ENCODE assay signal across 8 cellular contexts in the genomic region with DNA sequence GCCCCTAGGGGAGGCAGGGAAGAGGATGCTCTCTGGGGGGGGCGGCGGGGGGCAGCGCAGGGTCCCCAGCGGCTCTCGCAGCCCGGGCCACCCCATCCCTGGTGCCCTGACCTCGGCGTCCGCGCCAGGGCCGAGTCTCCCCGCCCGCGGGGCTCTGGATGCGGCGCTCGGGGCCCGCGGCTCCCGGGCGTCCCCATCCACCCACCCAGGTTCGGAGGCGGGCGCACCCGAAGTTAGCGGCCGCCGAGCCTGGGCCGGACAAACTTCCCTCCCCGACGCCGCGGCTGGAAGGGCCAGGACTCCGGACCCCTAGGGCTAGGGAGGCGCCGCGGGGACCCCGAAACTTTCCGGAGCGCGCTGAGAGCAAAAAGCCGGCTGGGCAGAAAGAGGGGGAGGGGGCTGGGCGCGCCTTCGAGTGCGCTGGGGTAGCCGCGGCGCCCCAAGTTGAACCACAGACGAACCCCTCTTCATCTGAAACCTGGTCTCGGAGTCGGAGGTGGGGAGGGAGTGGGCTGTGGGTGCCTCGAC. TPM values are rescaled to one million over a fixed set of nuclear protein-coding genes. Genes with fewer than 3 reads are reported as not detected.
DNase-seq lines count a peak whose midpoint lies in the region; ATAC-seq and TF ChIP-seq lines count a peak whose summit lies in the region.
"Had no signal": no experiment of that assay in that cellular context is flagged by ENCODE, and none has a peak within 500 bp of the region (broad histone marks: within the 10 kb centered on the region; RNA-seq: fewer than 3 reads in every experiment).

No MANE protein-coding gene starts in this region.

- no peak overlapping the region for H3K4me3 Mint-ChIP-seq in GM23338
- H3K4me3 Mint-ChIP-seq in activated CD8-positive, alpha-beta memory T cell treated with anti-CD3 and anti-CD28 coated beads, Interleukin-2, amount 10 ng/mL, durations not matched to agents 7 days and 5 days, result no peak overlapping the region

- no peaks in the 10 kb centered on the region for H3K79me2 ChIP-seq in GM23338 (replicated peaks; ENCODE audit: insufficient read depth)

- ATAC-seq in GM23338, result no peak
- no peak for ATAC-seq in activated CD8-positive, alpha-beta memory T cell treated with anti-CD3 and anti-CD28 coated beads, Interleukin-2, amount 10 ng/mL, durations not matched to agents 7 days and 5 days

- peak overlapping the region; percentile 74; the same call in 1 of the 2 replicates for H2AFZ ChIP-seq in GM23338

- no peak overlapping the region for H3K27ac Mint-ChIP-seq in GM23338
- H3K27ac Mint-ChIP-seq in activated CD8-positive, alpha-beta memory T cell treated with anti-CD3 and anti-CD28 coated beads, Interleukin-2, amount 10 ng/mL, durations not matched to agents 7 days and 5 days, result no peak overlapping the region

- TF ChIP-seq CTCF in GM23338 (conservative IDR thresholded peaks at IDR 0.05; ENCODE audit: low read depth in 2 of 2), result no peak

- H3K27me3 ChIP-seq in GM23338 (ENCODE audit: insufficient read depth), result peaks cover 87% of the 10 kb centered on the region
- H3K27me3 ChIP-seq in iPS-20b (ENCODE audit: insufficient read depth, low read length), result peaks cover 90% of the 10 kb centered on the region
- peaks cover 18 to 53% (median 42%) of the 10 kb centered on the region in 5 donors for H3K27me3 ChIP-seq in subcutaneous abdominal adipose tissue (ENCODE audit: control insufficient read depth in 5 of 5, insufficient read depth in 4 of 5, low read length in 5 of 5)

- H3K27ac ChIP-seq in GM23338 (ENCODE audit: low read depth), result no peak overlapping the region
- no peak overlapping the region for H3K27ac ChIP-seq in iPS-20b (ENCODE audit: low read length)
- H3K27ac ChIP-seq in subcutaneous abdominal adipose tissue (ENCODE audit: low read depth, low read length), result no peak overlapping the region

- no peak overlapping the region for H3K9ac ChIP-seq in iPS-20b (ENCODE audit: low read depth, low read length)
- H3K9ac ChIP-seq in subcutaneous abdominal adipose tissue (ENCODE audit: low read length in 5 of 5), result no peak overlapping the region

- H3K36me3 Mint-ChIP-seq in GM23338 (ENCODE audit: low read depth), result no peaks in the 10 kb centered on the region
- H3K36me3 Mint-ChIP-seq in activated CD8-positive, alpha-beta memory T cell treated with anti-CD3 and anti-CD28 coated beads, Interleukin-2, amount 10 ng/mL, durations not matched to agents 7 days and 5 days, result no peaks in the 10 kb centered on the region

- peak overlapping the region; percentile 81 for H3K4me2 ChIP-seq in GM23338

- H3K27me3 Mint-ChIP-seq in GM23338 (ENCODE audit: insufficient read depth, low read depth, poor library complexity), result peaks cover 54% of the 10 kb centered on the region
- H3K27me3 Mint-ChIP-seq in activated CD8-positive, alpha-beta memory T cell treated with anti-CD3 and anti-CD28 coated beads, Interleukin-2, amount 10 ng/mL, durations not matched to agents 7 days and 5 days, result peaks cover 50% of the 10 kb centered on the region

- DNase-seq in GM23338 (ENCODE audit: low spot score) (peak; percentile 47), NCI-H82 (lab: John Stamatoyannopoulos, UW) (no peak), NCI-H2107 treated with DMSO at 0.1 percent for 48 hours (lab: John Stamatoyannopoulos, UW; ENCODE audit: unreplicated experiment) (no peak), NCI-H187 (lab: John Stamatoyannopoulos, UW) (no peak)
- DNase-seq in activated CD8-positive, alpha-beta memory T cell treated with anti-CD3 and anti-CD28 coated beads, Interleukin-2, amount 10 ng/mL, durations not matched to agents 7 days and 5 days, result peak; percentile 29
- DNase-seq: NCI-H2227 treated with DMSO at 0.1 percent for 48 hours had no signal

- H4K20me1 ChIP-seq in GM23338 (replicated peaks; ENCODE audit: insufficient read depth), result no peaks in the 10 kb centered on the region

- CTCF ChIA-PET in activated CD8-positive, alpha-beta memory T cell treated with anti-CD3 and anti-CD28 coated beads, Interleukin-2, amount 10 ng/mL, durations not matched to agents 7 days and 5 days (lab: Charles Lee), result no interaction called here

- H3K9me3 Mint-ChIP-seq in GM23338, result peaks cover 4% of the 10 kb centered on the region; the same call in 1 of the 3 replicates
- H3K9me3 Mint-ChIP-seq in activated CD8-positive, alpha-beta memory T cell treated with anti-CD3 and anti-CD28 coated beads, Interleukin-2, amount 10 ng/mL, durations not matched to agents 7 days and 5 days (ENCODE audit: low read depth), result no peaks in the 10 kb centered on the region

- H3K4me3 ChIP-seq in GM23338 (peak overlapping the region; percentile 65), iPS-20b (ENCODE audit: low read length) (peak overlapping the region; percentile 53; the same call in 1 of the 2 replicates), subcutaneous abdominal adipose tissue (ENCODE audit: low read depth in 1 of 5, low read length in 5 of 5) (peak overlapping the region in 4 of 5 donors; percentile 17 to 60 (median 49))

- no peaks in the 10 kb centered on the region for H3K9me2 ChIP-seq in GM23338 (ENCODE audit: insufficient read depth)

- no peaks in the 10 kb centered on the region for H3K9me3 ChIP-seq in iPS-20b (ENCODE audit: insufficient read depth, low read depth, low read length)
- peaks cover 0 to 3% (median 0%) of the 10 kb centered on the region in 5 donors for H3K9me3 ChIP-seq in subcutaneous abdominal adipose tissue (ENCODE audit: control insufficient read depth in 5 of 5, low read length in 5 of 5)

- peaks cover 19% of the 10 kb centered on the region; the same call in 1 of the 2 replicates for H3K4me1 ChIP-seq in GM23338 (ENCODE audit: insufficient read depth)
- peaks cover 4% of the 10 kb centered on the region; the same call in 1 of the 2 replicates for H3K4me1 ChIP-seq in iPS-20b (ENCODE audit: insufficient read depth, low read length)
- peaks cover 0 to 32% (median 22%) of the 10 kb centered on the region in 5 donors for H3K4me1 ChIP-seq in subcutaneous abdominal adipose tissue (ENCODE audit: control insufficient read depth in 5 of 5, insufficient read depth in 5 of 5, low read length in 5 of 5)

- no peaks in the 10 kb centered on the region for H3F3A ChIP-seq in GM23338 (replicated peaks; ENCODE audit: low read depth)

- H3K36me3 ChIP-seq in GM23338 (ENCODE audit: insufficient read depth) (no peaks in the 10 kb centered on the region), iPS-20b (ENCODE audit: insufficient read depth, low read depth, low read length) (no peaks in the 10 kb centered on the region), subcutaneous abdominal adipose tissue (ENCODE audit: control insufficient read depth in 5 of 5, insufficient read depth in 5 of 5, low read length in 5 of 5) (no peaks in the 10 kb centered on the region)

- peaks cover 7% of the 10 kb centered on the region for H3K4me1 Mint-ChIP-seq in GM23338
- peaks cover 2% of the 10 kb centered on the region for H3K4me1 Mint-ChIP-seq in activated CD8-positive, alpha-beta memory T cell treated with anti-CD3 and anti-CD28 coated beads, Interleukin-2, amount 10 ng/mL, durations not matched to agents 7 days and 5 days

TF ChIP-seq in GM23338, 12 proteins besides CTCF, POLR2A, EP300 and RAD21 (continues in another document):
- TF ChIP-seq CREB1 (CRISPR knock-in tag; IDR thresholded peaks at IDR 0.05; ENCODE audit: low read depth), result no peak
- peak; percentile 13 for TF ChIP-seq EZH2phosphoT487 (IDR thresholded peaks at IDR 0.05; ENCODE audit: unreplicated experiment)
- TF ChIP-seq, protein P1, sequence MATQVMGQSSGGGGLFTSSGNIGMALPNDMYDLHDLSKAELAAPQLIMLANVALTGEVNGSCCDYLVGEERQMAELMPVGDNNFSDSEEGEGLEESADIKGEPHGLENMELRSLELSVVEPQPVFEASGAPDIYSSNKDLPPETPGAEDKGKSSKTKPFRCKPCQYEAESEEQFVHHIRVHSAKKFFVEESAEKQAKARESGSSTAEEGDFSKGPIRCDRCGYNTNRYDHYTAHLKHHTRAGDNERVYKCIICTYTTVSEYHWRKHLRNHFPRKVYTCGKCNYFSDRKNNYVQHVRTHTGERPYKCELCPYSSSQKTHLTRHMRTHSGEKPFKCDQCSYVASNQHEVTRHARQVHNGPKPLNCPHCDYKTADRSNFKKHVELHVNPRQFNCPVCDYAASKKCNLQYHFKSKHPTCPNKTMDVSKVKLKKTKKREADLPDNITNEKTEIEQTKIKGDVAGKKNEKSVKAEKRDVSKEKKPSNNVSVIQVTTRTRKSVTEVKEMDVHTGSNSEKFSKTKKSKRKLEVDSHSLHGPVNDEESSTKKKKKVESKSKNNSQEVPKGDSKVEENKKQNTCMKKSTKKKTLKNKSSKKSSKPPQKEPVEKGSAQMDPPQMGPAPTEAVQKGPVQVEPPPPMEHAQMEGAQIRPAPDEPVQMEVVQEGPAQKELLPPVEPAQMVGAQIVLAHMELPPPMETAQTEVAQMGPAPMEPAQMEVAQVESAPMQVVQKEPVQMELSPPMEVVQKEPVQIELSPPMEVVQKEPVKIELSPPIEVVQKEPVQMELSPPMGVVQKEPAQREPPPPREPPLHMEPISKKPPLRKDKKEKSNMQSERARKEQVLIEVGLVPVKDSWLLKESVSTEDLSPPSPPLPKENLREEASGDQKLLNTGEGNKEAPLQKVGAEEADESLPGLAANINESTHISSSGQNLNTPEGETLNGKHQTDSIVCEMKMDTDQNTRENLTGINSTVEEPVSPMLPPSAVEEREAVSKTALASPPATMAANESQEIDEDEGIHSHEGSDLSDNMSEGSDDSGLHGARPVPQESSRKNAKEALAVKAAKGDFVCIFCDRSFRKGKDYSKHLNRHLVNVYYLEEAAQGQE (IDR thresholded peaks at IDR 0.05; ENCODE audit: unreplicated experiment), result no peak
- TF ChIP-seq EZH2 (IDR thresholded peaks at IDR 0.05; ENCODE audit: low read depth, unreplicated experiment), result peak; percentile 82
- no peak for TF ChIP-seq STAT1 (IDR thresholded peaks at IDR 0.05; ENCODE audit: unreplicated experiment)
- TF ChIP-seq ZNF331 (CRISPR knock-in tag; IDR thresholded peaks at IDR 0.05; ENCODE audit: low read depth), result no peak
- no peak for TF ChIP-seq POLR2AphosphoS5 (IDR thresholded peaks at IDR 0.05; ENCODE audit: low read depth)
- TF ChIP-seq, protein P2, sequence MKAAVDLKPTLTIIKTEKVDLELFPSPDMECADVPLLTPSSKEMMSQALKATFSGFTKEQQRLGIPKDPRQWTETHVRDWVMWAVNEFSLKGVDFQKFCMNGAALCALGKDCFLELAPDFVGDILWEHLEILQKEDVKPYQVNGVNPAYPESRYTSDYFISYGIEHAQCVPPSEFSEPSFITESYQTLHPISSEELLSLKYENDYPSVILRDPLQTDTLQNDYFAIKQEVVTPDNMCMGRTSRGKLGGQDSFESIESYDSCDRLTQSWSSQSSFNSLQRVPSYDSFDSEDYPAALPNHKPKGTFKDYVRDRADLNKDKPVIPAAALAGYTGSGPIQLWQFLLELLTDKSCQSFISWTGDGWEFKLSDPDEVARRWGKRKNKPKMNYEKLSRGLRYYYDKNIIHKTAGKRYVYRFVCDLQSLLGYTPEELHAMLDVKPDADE (IDR thresholded peaks at IDR 0.05), result no peak
- no peak for TF ChIP-seq JUNB (IDR thresholded peaks at IDR 0.05; ENCODE audit: unreplicated experiment)

RNA-seq across cellular contexts. Expression of a gene that starts 3.8 kb away (rescaled TPM):
- 3.5 and 5.0 TPM in 2 replicates for total RNA-seq in GM23338 (2014; rRNA removed; shearing (Covaris generic))
- polyA plus RNA-seq in GM23338 (2016; fragmentation: Nextera tagmentation; extraction: Ambion mirVana), result 0.08 and 0.09 TPM in 2 replicates
- total RNA-seq in activated CD8-positive, alpha-beta memory T cell treated with anti-CD3 and anti-CD28 coated beads, Interleukin-2, amount 10 ng/mL, durations not matched to agents 7 days and 5 days, result not detected

Comparison
In these comparisons a context has a peak if more than half of its experiments do, and no peak if none do; other contexts are left out.
1. DNase-seq: peak in GM23338 (single experiment) and activated CD8-positive, alpha-beta memory T cell treated with anti-CD3 and anti-CD28 coated beads, Interleukin-2, amount 10 ng/mL, durations not matched to agents 7 days and 5 days (single experiment); none in NCI-H82 (single experiment), NCI-H2107 treated with DMSO at 0.1 percent for 48 hours (single experiment) and NCI-H187 (0 of 2).
2. Peak in every context shown above with its lines, with median percentiles within 50 percentile points of each other: H3K4me3 ChIP-seq.